Comparison of ENCODE assay signal across 32 cellular contexts in genomic region chr13:112832811-112833210, GRCh38.
"Had no signal": no experiment of that assay in that cellular context is flagged by ENCODE, and none has a peak within 500 bp of the region (broad histone marks: within the 10 kb centered on the region; RNA-seq: fewer than 3 reads in every experiment).

No MANE protein-coding gene starts in this region.

- H3K36me3 ChIP-seq: ovary, uterus had no signal

- H3K4me1 ChIP-seq: parathyroid adenoma, psoas muscle, right lobe of liver, spleen, tibial artery, transverse colon, upper lobe of right lung, uterus had no signal

- H3K9me3 ChIP-seq: ovary, psoas muscle, right lobe of liver, spleen, suprapubic skin, testis, tibial artery, transverse colon, upper lobe of right lung, uterus had no signal

- H3K27ac ChIP-seq: ovary, parathyroid adenoma, psoas muscle, right lobe of liver, skin epidermis, spleen, suprapubic skin, testis, tibial artery, transverse colon, upper lobe of right lung, uterus had no signal

- H3K4me3 ChIP-seq: ovary, psoas muscle, right lobe of liver, skin epidermis, smooth muscle cell, spleen, suprapubic skin, testis, tibial artery, transverse colon, upper lobe of right lung, uterus had no signal

- H3K27ac Mint-ChIP-seq: naive thymus-derived CD4-positive, alpha-beta T cell; natural killer cell; nephron; stimulated activated memory B cell treated with anti-CD40 and anti-IgM and Interleukin-4, amounts not matched to agents 10 μg/mL and 1 μg/mL and 100 μg/mL, for 72 hours; type B pancreatic cell had no signal

- H3K9ac ChIP-seq: parathyroid adenoma had no signal

- H2AFZ ChIP-seq: parathyroid adenoma had no signal

- DNase-seq: naive thymus-derived CD4-positive, alpha-beta T cell; natural killer cell; occipital lobe; ovary; posterior cingulate gyrus; psoas muscle; right cardiac atrium; right lobe of liver; spleen; stimulated activated CD4-positive, alpha-beta T cell treated with anti-CD3 and anti-CD28 coated beads, Interleukin-12 subunit alpha, Interleukin-12 subunit beta, amount 100 ng/mL, for 4 hours; stimulated activated CD4-positive, alpha-beta T cell treated with anti-CD3 and anti-CD28 coated beads, Interleukin-1b, Interleukin-23, amount 100 ng/mL, for 48 hours; stimulated activated CD4-positive, alpha-beta T cell treated with anti-CD3 and anti-CD28 coated beads, Interleukin-4, amount 100 ng/mL, for 1 hour; stimulated activated CD4-positive, alpha-beta T cell treated with anti-CD3 and anti-CD28 coated beads, Interleukin-4, amount 100 ng/mL, for 4 hours; stimulated activated CD8-positive, alpha-beta memory T cell treated with anti-CD3 and anti-CD28 coated beads, Interleukin-4, amount 100 ng/mL, for 48 hours; stimulated activated naive CD4-positive, alpha-beta T cell; stimulated activated naive CD8-positive, alpha-beta T cell treated with anti-CD3 and anti-CD28 coated beads, Interleukin-15, amount 100 ng/mL, for 72 hours; stimulated activated naive CD8-positive, alpha-beta T cell treated with anti-CD3 and anti-CD28 coated beads, Interleukin-15, Interleukin-2, amounts not matched to agents 100 U/mL and 50 U/mL, for 24 hours; substantia nigra; testis; transverse colon; upper lobe of right lung; uterus had no signal

- H3K36me3 Mint-ChIP-seq: natural killer cell had no signal

- H3K79me2 ChIP-seq: parathyroid adenoma had no signal

- ATAC-seq: naive thymus-derived CD4-positive, alpha-beta T cell; natural killer cell; psoas muscle; right cardiac atrium; right lobe of liver; stimulated activated memory B cell treated with anti-CD40 and anti-IgM and Interleukin-4, amounts not matched to agents 10 μg/mL and 1 μg/mL and 100 μg/mL, for 72 hours; stimulated activated naive CD8-positive, alpha-beta T cell treated with anti-CD3 and anti-CD28 coated beads, Interleukin-15, amount 100 ng/mL, for 72 hours; stimulated activated naive CD8-positive, alpha-beta T cell treated with anti-CD3 and anti-CD28 coated beads, Interleukin-15, Interleukin-2, amounts not matched to agents 100 U/mL and 50 U/mL, for 24 hours; upper lobe of right lung had no signal

- H3K4me3 Mint-ChIP-seq: naive thymus-derived CD4-positive, alpha-beta T cell; natural killer cell; nephron; neural crest cell; stimulated activated memory B cell treated with anti-CD40 and anti-IgM and Interleukin-4, amounts not matched to agents 10 μg/mL and 1 μg/mL and 100 μg/mL, for 72 hours; stimulated activated naive CD8-positive, alpha-beta T cell treated with anti-CD3 and anti-CD28 coated beads, Interleukin-15, amount 100 ng/mL, for 72 hours; type B pancreatic cell had no signal

- H3K27me3 Mint-ChIP-seq: naive thymus-derived CD4-positive, alpha-beta T cell; progenitor cell of endocrine pancreas; stimulated activated memory B cell treated with anti-CD40 and anti-IgM and Interleukin-4, amounts not matched to agents 10 μg/mL and 1 μg/mL and 100 μg/mL, for 72 hours; stimulated activated naive CD8-positive, alpha-beta T cell treated with anti-CD3 and anti-CD28 coated beads, Interleukin-15, amount 100 ng/mL, for 72 hours; type B pancreatic cell had no signal

- H3K4me1 Mint-ChIP-seq: naive thymus-derived CD4-positive, alpha-beta T cell; natural killer cell; neural crest cell; stimulated activated naive CD8-positive, alpha-beta T cell treated with anti-CD3 and anti-CD28 coated beads, Interleukin-15, amount 100 ng/mL, for 72 hours had no signal

- H3K27me3 ChIP-seq: ovary, right lobe of liver, spleen, suprapubic skin, testis, tibial artery, transverse colon, upper lobe of right lung, uterus had no signal

- H3K9me3 Mint-ChIP-seq: naive thymus-derived CD4-positive, alpha-beta T cell; natural killer cell; nephron; neural crest cell; stimulated activated memory B cell treated with anti-CD40 and anti-IgM and Interleukin-4, amounts not matched to agents 10 μg/mL and 1 μg/mL and 100 μg/mL, for 72 hours; stimulated activated naive CD8-positive, alpha-beta T cell treated with anti-CD3 and anti-CD28 coated beads, Interleukin-15, amount 100 ng/mL, for 72 hours; type B pancreatic cell had no signal
